Comparison of ENCODE assay signal across 1 cellular context in genomic region chr10:72272689-72273409, GRCh38.
TF ChIP-seq lines count a peak whose summit lies in the region.

No MANE protein-coding gene starts in this region.

TF ChIP-seq in K562, 482 proteins besides CTCF, POLR2A, EP300 and RAD21 (continued from another document and continues in another):
- TF ChIP-seq ZNF318 (IDR thresholded peaks at IDR 0.05; ENCODE audit: borderline replicate concordance in 1 of 2, low read depth in 1 of 2): no peak
- TF ChIP-seq POLR3A (IDR thresholded peaks at IDR 0.05; ENCODE audit: borderline replicate concordance, extremely low read depth, insufficient read depth, insufficient read length): no peak
- TF ChIP-seq ZBTB2 (IDR thresholded peaks at IDR 0.05): peak; percentile 72; the same call in 1 of the 2 replicates
- no peak for TF ChIP-seq MCM2 (IDR thresholded peaks at IDR 0.05; ENCODE audit: low read depth)
- TF ChIP-seq BCL6 (CRISPR knock-in tag; IDR thresholded peaks at IDR 0.05): no peak
- TF ChIP-seq MEIS2 (IDR thresholded peaks at IDR 0.05; ENCODE audit: partially characterized antibody): no peak
- TF ChIP-seq ZNF79 (CRISPR knock-in tag; IDR thresholded peaks at IDR 0.05; ENCODE audit: low read depth): no peak
- no peak for TF ChIP-seq CSDE1 (IDR thresholded peaks at IDR 0.05)
- TF ChIP-seq CBX5 (IDR thresholded peaks at IDR 0.05; ENCODE audit: borderline replicate concordance, low read depth): no peak
- TF ChIP-seq SPI1 (IDR thresholded peaks at IDR 0.05; ENCODE audit: borderline replicate concordance, low read depth, low read length): peak; percentile 17; the same call in 1 of the 2 replicates
- TF ChIP-seq PHB2 (IDR thresholded peaks at IDR 0.05; ENCODE audit: low read depth): peak; percentile 85; the same call in 1 of the 2 replicates
- TF ChIP-seq, protein P1, sequence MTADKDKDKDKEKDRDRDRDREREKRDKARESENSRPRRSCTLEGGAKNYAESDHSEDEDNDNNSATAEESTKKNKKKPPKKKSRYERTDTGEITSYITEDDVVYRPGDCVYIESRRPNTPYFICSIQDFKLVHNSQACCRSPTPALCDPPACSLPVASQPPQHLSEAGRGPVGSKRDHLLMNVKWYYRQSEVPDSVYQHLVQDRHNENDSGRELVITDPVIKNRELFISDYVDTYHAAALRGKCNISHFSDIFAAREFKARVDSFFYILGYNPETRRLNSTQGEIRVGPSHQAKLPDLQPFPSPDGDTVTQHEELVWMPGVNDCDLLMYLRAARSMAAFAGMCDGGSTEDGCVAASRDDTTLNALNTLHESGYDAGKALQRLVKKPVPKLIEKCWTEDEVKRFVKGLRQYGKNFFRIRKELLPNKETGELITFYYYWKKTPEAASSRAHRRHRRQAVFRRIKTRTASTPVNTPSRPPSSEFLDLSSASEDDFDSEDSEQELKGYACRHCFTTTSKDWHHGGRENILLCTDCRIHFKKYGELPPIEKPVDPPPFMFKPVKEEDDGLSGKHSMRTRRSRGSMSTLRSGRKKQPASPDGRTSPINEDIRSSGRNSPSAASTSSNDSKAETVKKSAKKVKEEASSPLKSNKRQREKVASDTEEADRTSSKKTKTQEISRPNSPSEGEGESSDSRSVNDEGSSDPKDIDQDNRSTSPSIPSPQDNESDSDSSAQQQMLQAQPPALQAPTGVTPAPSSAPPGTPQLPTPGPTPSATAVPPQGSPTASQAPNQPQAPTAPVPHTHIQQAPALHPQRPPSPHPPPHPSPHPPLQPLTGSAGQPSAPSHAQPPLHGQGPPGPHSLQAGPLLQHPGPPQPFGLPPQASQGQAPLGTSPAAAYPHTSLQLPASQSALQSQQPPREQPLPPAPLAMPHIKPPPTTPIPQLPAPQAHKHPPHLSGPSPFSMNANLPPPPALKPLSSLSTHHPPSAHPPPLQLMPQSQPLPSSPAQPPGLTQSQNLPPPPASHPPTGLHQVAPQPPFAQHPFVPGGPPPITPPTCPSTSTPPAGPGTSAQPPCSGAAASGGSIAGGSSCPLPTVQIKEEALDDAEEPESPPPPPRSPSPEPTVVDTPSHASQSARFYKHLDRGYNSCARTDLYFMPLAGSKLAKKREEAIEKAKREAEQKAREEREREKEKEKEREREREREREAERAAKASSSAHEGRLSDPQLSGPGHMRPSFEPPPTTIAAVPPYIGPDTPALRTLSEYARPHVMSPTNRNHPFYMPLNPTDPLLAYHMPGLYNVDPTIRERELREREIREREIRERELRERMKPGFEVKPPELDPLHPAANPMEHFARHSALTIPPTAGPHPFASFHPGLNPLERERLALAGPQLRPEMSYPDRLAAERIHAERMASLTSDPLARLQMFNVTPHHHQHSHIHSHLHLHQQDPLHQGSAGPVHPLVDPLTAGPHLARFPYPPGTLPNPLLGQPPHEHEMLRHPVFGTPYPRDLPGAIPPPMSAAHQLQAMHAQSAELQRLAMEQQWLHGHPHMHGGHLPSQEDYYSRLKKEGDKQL (CRISPR knock-in tag; IDR thresholded peaks at IDR 0.05; ENCODE audit: borderline replicate concordance): no peak
- TF ChIP-seq ELF1 (tag; IDR thresholded peaks at IDR 0.05): no peak
- no peak for TF ChIP-seq PTRF (tag; IDR thresholded peaks at IDR 0.05)
- no peak for TF ChIP-seq NCOR1 (IDR thresholded peaks at IDR 0.05)
- no peak for TF ChIP-seq CHAMP1 (IDR thresholded peaks at IDR 0.05)
- TF ChIP-seq NKRF (IDR thresholded peaks at IDR 0.05; ENCODE audit: borderline replicate concordance): peak; percentile 12
- TF ChIP-seq IRF1 (CRISPR knock-in tag; IDR thresholded peaks at IDR 0.05; ENCODE audit: borderline replicate concordance): no peak
- TF ChIP-seq CTCFL (IDR thresholded peaks at IDR 0.05; ENCODE audit: borderline replicate concordance, insufficient read depth, low read depth, low read length, poor library complexity, severe bottlenecking): no peak
- TF ChIP-seq NEUROD1 (IDR thresholded peaks at IDR 0.05; ENCODE audit: borderline replicate concordance, low read depth, low read length, partially characterized antibody): peak; percentile 97
- TF ChIP-seq FIP1L1 (IDR thresholded peaks at IDR 0.05; ENCODE audit: low read depth, low read length, poor library complexity, severe bottlenecking): no peak
- TF ChIP-seq MAFG (tag; conservative IDR thresholded peaks at IDR 0.05): 0 out of 2 replicates have a peak, but pooled peaks have one; percentile 9
- TF ChIP-seq ID3 (CRISPR knock-in tag; IDR thresholded peaks at IDR 0.05): no peak
- peak; percentile 96 for TF ChIP-seq ID3 (tag; IDR thresholded peaks at IDR 0.05)
- TF ChIP-seq YBX1 (IDR thresholded peaks at IDR 0.05): no peak
- TF ChIP-seq, protein P2, sequence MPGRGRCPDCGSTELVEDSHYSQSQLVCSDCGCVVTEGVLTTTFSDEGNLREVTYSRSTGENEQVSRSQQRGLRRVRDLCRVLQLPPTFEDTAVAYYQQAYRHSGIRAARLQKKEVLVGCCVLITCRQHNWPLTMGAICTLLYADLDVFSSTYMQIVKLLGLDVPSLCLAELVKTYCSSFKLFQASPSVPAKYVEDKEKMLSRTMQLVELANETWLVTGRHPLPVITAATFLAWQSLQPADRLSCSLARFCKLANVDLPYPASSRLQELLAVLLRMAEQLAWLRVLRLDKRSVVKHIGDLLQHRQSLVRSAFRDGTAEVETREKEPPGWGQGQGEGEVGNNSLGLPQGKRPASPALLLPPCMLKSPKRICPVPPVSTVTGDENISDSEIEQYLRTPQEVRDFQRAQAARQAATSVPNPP (IDR thresholded peaks at IDR 0.05; ENCODE audit: borderline replicate concordance, insufficient read depth, insufficient read length): no peak
- no peak for TF ChIP-seq ERF (CRISPR knock-in tag; IDR thresholded peaks at IDR 0.05)
- TF ChIP-seq ZNF436 (CRISPR knock-in tag; IDR thresholded peaks at IDR 0.05): peak; percentile 74
